In the genomic region with DNA sequence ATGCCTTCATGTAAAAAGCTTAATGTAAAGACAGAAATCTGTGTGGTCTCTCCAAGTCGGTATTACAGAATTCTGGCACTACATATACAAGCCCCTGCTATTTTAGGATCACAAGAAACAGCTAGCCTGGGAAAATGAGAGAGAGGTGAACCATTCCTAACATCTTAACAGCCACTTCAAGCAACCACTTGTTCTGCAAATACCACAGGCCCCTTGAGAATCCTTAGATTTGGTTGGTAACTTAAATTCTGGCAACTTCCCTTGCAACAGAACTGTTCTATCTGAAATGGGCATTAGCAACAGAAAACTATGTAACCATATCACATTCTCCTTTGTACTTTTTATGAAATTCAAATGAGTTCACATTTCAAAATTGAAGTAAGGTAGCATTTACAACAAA, we compare ENCODE assay signal across 10 cellular contexts.
DNase-seq lines count a peak whose midpoint lies in the region; ATAC-seq and TF ChIP-seq lines count a peak whose summit lies in the region.
"Had no signal": no experiment of that assay in that cellular context is flagged by ENCODE, and none has a peak within 500 bp of the region (broad histone marks: within the 10 kb centered on the region; RNA-seq: fewer than 3 reads in every experiment).

No MANE protein-coding gene starts in this region.

- intact Hi-C loops in heart right ventricle (cut with DNase I): loop anchor here in 2 of 10 donors (5.0 to 10.0 kb wide), 2 partner anchors 58 to 69 kb away; partner anchors contain the start of gene SPPL3 (in 1 of the 2)
- intact Hi-C loops in right cardiac atrium (cut with DNase I): no loop called here

- H3K27ac ChIP-seq in heart right ventricle: peak overlapping the region in 6 of 10 donors; percentile 1 to 48 (median 14)
- no peak overlapping the region for H3K27ac ChIP-seq in right cardiac atrium (ENCODE audit: low read length)

- H3K36me3 Mint-ChIP-seq in activated naive CD8-positive, alpha-beta T cell treated with anti-CD3 and anti-CD28 coated beads, Interleukin-2, amount 10 ng/mL, durations not matched to agents 7 days and 5 days: peaks cover 13% of the 10 kb centered on the region
- H3K36me3 Mint-ChIP-seq in mesothelial cell of epicardium: peaks cover 2% of the 10 kb centered on the region

- no peaks in the 10 kb centered on the region for H3K9me3 Mint-ChIP-seq in activated naive CD8-positive, alpha-beta T cell treated with anti-CD3 and anti-CD28 coated beads, Interleukin-2, amount 10 ng/mL, durations not matched to agents 7 days and 5 days
- H3K9me3 Mint-ChIP-seq in mesothelial cell of epicardium: no peaks in the 10 kb centered on the region
- H3K9me3 Mint-ChIP-seq: central memory CD8-positive, alpha-beta T cell had no signal

- POLR2A ChIA-PET in activated naive CD8-positive, alpha-beta T cell treated with anti-CD3 and anti-CD28 coated beads, Interleukin-2, amount 10 ng/mL, durations not matched to agents 7 days and 5 days (lab: Charles Lee): no interaction called here

- H3K27me3 Mint-ChIP-seq in activated naive CD8-positive, alpha-beta T cell treated with anti-CD3 and anti-CD28 coated beads, Interleukin-2, amount 10 ng/mL, durations not matched to agents 7 days and 5 days: no peaks in the 10 kb centered on the region
- H3K27me3 Mint-ChIP-seq in mesothelial cell of epicardium (ENCODE audit: low read depth): no peaks in the 10 kb centered on the region
- H3K27me3 Mint-ChIP-seq: central memory CD8-positive, alpha-beta T cell had no signal

- H3K4me1 Mint-ChIP-seq in activated naive CD8-positive, alpha-beta T cell treated with anti-CD3 and anti-CD28 coated beads, Interleukin-2, amount 10 ng/mL, durations not matched to agents 7 days and 5 days: peaks cover 35% of the 10 kb centered on the region
- peaks cover 44% of the 10 kb centered on the region for H3K4me1 Mint-ChIP-seq in mesothelial cell of epicardium

- ATAC-seq in heart right ventricle: no peak
- no peak for ATAC-seq in right cardiac atrium
- no peak for ATAC-seq in activated naive CD8-positive, alpha-beta T cell treated with anti-CD3 and anti-CD28 coated beads, Interleukin-2, amount 10 ng/mL, durations not matched to agents 7 days and 5 days (ENCODE audit: low read depth)
- ATAC-seq in HG02938 (IDR thresholded peaks at IDR 0.05; ENCODE audit: unreplicated experiment): no peak

- DNase-seq in heart right ventricle: no peak
- no peak for DNase-seq in right cardiac atrium
- no peak for DNase-seq in activated naive CD8-positive, alpha-beta T cell treated with anti-CD3 and anti-CD28 coated beads, Interleukin-2, amount 10 ng/mL, durations not matched to agents 7 days and 5 days
- no peak for DNase-seq in mesothelial cell of epicardium (ENCODE audit: low spot score in 2 of 2, unreplicated experiment in 2 of 2)
- no peak for DNase-seq in stimulated activated CD4-positive, alpha-beta T cell treated with anti-CD3 and anti-CD28 coated beads, Interleukin-15, amount 100 ng/mL, for 24 hours
- DNase-seq in NCI-H1105 treated with DMSO at 0.1 percent for 48 hours (lab: John Stamatoyannopoulos, UW): no peak
- no peak for DNase-seq in NK-92 treated with Interleukin-12 subunit alpha and Interleukin-12 subunit beta, amount 100 ng/mL, for 24 hours (lab: John Stamatoyannopoulos, UW)
- DNase-seq: H7 had no signal

- peak overlapping the region; percentile 14 for H3K4me3 Mint-ChIP-seq in activated naive CD8-positive, alpha-beta T cell treated with anti-CD3 and anti-CD28 coated beads, Interleukin-2, amount 10 ng/mL, durations not matched to agents 7 days and 5 days
- no peak overlapping the region for H3K4me3 Mint-ChIP-seq in mesothelial cell of epicardium
- H3K4me3 Mint-ChIP-seq: central memory CD8-positive, alpha-beta T cell had no signal

- 12 to 18% methylated on average over 1 of the region's 1 CpG for WGBS in heart right ventricle, 2 donors
- 20% methylated on average over 1 of the region's 1 CpG for WGBS in right cardiac atrium

- no peak for TF ChIP-seq CTCF in heart right ventricle (IDR thresholded peaks at IDR 0.05)
- no peak for TF ChIP-seq CTCF in mesothelial cell of epicardium (IDR thresholded peaks at IDR 0.05; ENCODE audit: unreplicated experiment)

- H3K27me3 ChIP-seq in heart right ventricle (no peaks in the 10 kb centered on the region), right cardiac atrium (ENCODE audit: control insufficient read depth, insufficient read depth) (no peaks in the 10 kb centered on the region)

- H3K9me3 ChIP-seq in heart right ventricle: no peaks in the 10 kb centered on the region
- H3K9me3 ChIP-seq in right cardiac atrium (ENCODE audit: control insufficient read depth, low read length): no peaks in the 10 kb centered on the region

- no peaks in the 10 kb centered on the region for H3K36me3 ChIP-seq in heart right ventricle

- no peak overlapping the region for H3K4me3 ChIP-seq in heart right ventricle
- no peak overlapping the region for H3K4me3 ChIP-seq in right cardiac atrium (ENCODE audit: low read length)

- H3K27ac Mint-ChIP-seq in activated naive CD8-positive, alpha-beta T cell treated with anti-CD3 and anti-CD28 coated beads, Interleukin-2, amount 10 ng/mL, durations not matched to agents 7 days and 5 days: no peak overlapping the region
- peak overlapping the region; percentile 88 for H3K27ac Mint-ChIP-seq in mesothelial cell of epicardium

- H3K4me1 ChIP-seq in heart right ventricle (peaks cover 16 to 71% (median 58%) of the 10 kb centered on the region in 9 donors), right cardiac atrium (ENCODE audit: control insufficient read depth, insufficient read depth, low read length) (peaks cover 16% of the 10 kb centered on the region)
